In the genomic region with DNA sequence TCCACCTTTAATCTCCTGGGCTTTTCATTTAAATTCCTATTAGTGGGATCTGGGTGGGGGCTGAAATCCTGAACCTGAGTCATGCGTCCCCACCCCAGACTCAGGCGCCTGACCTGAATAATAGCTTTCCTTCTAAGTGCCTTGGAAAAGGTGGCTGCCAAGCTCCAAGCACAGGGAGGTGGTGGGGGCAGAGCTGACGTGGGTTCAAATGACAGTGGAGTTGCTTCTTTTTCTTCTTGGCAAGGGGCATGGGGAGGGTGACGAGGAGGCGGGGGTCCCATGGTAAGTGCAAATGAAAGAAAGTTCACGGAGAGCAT, we compare ENCODE assay signal across 4 cellular contexts.
"Had no signal": no experiment of that assay in that cellular context is flagged by ENCODE, and none has a peak within 500 bp of the region (broad histone marks: within the 10 kb centered on the region; RNA-seq: fewer than 3 reads in every experiment).

No MANE protein-coding gene starts in this region.

- DNase-seq: HCEC 1CT had no signal

- H3K27ac Mint-ChIP-seq: GM23338, IgD-negative memory B cell had no signal

- H3K4me3 ChIP-seq: GM23338 had no signal

- H3K4me3 Mint-ChIP-seq: GM23338, H9, IgD-negative memory B cell had no signal

- H3K9me3 Mint-ChIP-seq: H9 had no signal
